In genomic region chr10:119528663-119529237, GRCh38 we compare ENCODE assay signal across 8 cellular contexts. TPM values are rescaled to one million over a fixed set of nuclear protein-coding genes. Genes with fewer than 3 reads are reported as not detected.
DNase-seq lines count a peak whose midpoint lies in the region; TF ChIP-seq lines count a peak whose summit lies in the region.
"Not testable (repeated sequence)": the region's sequence is repeated elsewhere in the genome, so short reads cannot be mapped to it uniquely, and the experiment has no call there.

No MANE protein-coding gene starts in this region.

- peak overlapping the region; percentile 38; the same call in 1 of the 2 replicates for H3K4me2 ChIP-seq in SK-N-SH

- H3K4me1 ChIP-seq in SK-N-SH (ENCODE audit: control insufficient read depth in 1 of 2, insufficient read depth in 2 of 2, low read depth in 1 of 2, low read length in 1 of 2), result peaks cover 9 to 16% of the 10 kb centered on the region in 2 experiments; a peak in 3 of 4 replicates

- DNase-seq in AG09309 (ENCODE audit: low read depth), result peak; percentile 57
- DNase-seq in EL, result peak; percentile 91
- DNase-seq in HT1080 (ENCODE audit: low read depth), result peak; percentile 51
- DNase-seq in SK-N-SH, result not testable (repeated sequence)
- peak; percentile 33 for DNase-seq in amniotic stem cell (lab: John Stamatoyannopoulos, UW)
- peak; percentile 63 for DNase-seq in epithelial cell of esophagus (ENCODE audit: low read depth)
- peak; percentile 57 for DNase-seq in kidney tubule cell (ENCODE audit: low spot score)

- H3K4me3 Mint-ChIP-seq in stimulated activated naive CD8-positive, alpha-beta T cell treated with anti-CD3 and anti-CD28 coated beads, Interleukin-15, Interleukin-2, amounts not matched to agents 100 ng/mL and 50 ng/mL, for 24 hours, result not testable (repeated sequence)

- not testable (repeated sequence) for H3K36me3 ChIP-seq in SK-N-SH (replicated peaks in 1 of 2; ENCODE audit: control insufficient read depth in 1 of 2, insufficient read depth in 2 of 2, low read length in 1 of 2)

- peak overlapping the region; percentile 40 for H3K27ac Mint-ChIP-seq in stimulated activated naive CD8-positive, alpha-beta T cell treated with anti-CD3 and anti-CD28 coated beads, Interleukin-15, Interleukin-2, amounts not matched to agents 100 ng/mL and 50 ng/mL, for 24 hours

- peaks cover 96% of the 10 kb centered on the region for H3K4me1 Mint-ChIP-seq in stimulated activated naive CD8-positive, alpha-beta T cell treated with anti-CD3 and anti-CD28 coated beads, Interleukin-15, Interleukin-2, amounts not matched to agents 100 ng/mL and 50 ng/mL, for 24 hours (ENCODE audit: low read depth)

- H2AFZ ChIP-seq in SK-N-SH (ENCODE audit: low read depth), result not testable (repeated sequence)

- WGBS in SK-N-SH (ENCODE audit: low lambda C conversion rate), result 66% methylated on average over 8 of the region's 8 CpGs

- not testable (repeated sequence) for H3K9me3 Mint-ChIP-seq in stimulated activated naive CD8-positive, alpha-beta T cell treated with anti-CD3 and anti-CD28 coated beads, Interleukin-15, Interleukin-2, amounts not matched to agents 100 ng/mL and 50 ng/mL, for 24 hours

- peaks cover 61% of the 10 kb centered on the region for H3K36me3 Mint-ChIP-seq in stimulated activated naive CD8-positive, alpha-beta T cell treated with anti-CD3 and anti-CD28 coated beads, Interleukin-15, Interleukin-2, amounts not matched to agents 100 ng/mL and 50 ng/mL, for 24 hours (ENCODE audit: low read depth)

- not testable (repeated sequence) for H4K20me1 ChIP-seq in SK-N-SH (ENCODE audit: insufficient read depth)

- not testable (repeated sequence) for H3K27me3 ChIP-seq in SK-N-SH (ENCODE audit: insufficient read depth)

- CTCF ChIA-PET in SK-N-SH (lab: Yijun Ruan, JAX), result interaction anchor here (1.1 kb wide), 1 partner anchor 13 kb away, joined by 3 read pairs; no protein-coding TSS in a partner anchor

- H3K9me2 ChIP-seq in SK-N-SH, result not testable (repeated sequence)

- H3K9ac ChIP-seq in SK-N-SH, result not testable (repeated sequence)

- not testable (repeated sequence) for TF ChIP-seq CTCF in AG09309 (IDR thresholded peaks at IDR 0.05; ENCODE audit: control insufficient read depth, insufficient read depth, low read depth, low read length, missing control alignments); SK-N-SH (IDR thresholded peaks at IDR 0.05); epithelial cell of esophagus (IDR thresholded peaks at IDR 0.05; ENCODE audit: insufficient read depth, low read depth, low read length, missing control alignments)

- not testable (repeated sequence) for TF ChIP-seq RAD21 in SK-N-SH (IDR thresholded peaks at IDR 0.05; ENCODE audit: low read length)

- H3K9me3 ChIP-seq in SK-N-SH, result not testable (repeated sequence)

- peaks cover 20% of the 10 kb centered on the region for H3F3A ChIP-seq in SK-N-SH (replicated peaks; ENCODE audit: insufficient read depth)

- peak overlapping the region in 1 of 2 experiments; percentile 36; a peak in 1 of 4 replicates for H3K27ac ChIP-seq in SK-N-SH (ENCODE audit: low read depth in 2 of 2, low read length in 1 of 2)

- not testable (repeated sequence) for TF ChIP-seq EP300 in SK-N-SH (IDR thresholded peaks at IDR 0.05; ENCODE audit: borderline replicate concordance in 1 of 2, low read depth in 1 of 2, low read length in 1 of 2)

- not testable (repeated sequence) for H3K27me3 Mint-ChIP-seq in stimulated activated naive CD8-positive, alpha-beta T cell treated with anti-CD3 and anti-CD28 coated beads, Interleukin-15, Interleukin-2, amounts not matched to agents 100 ng/mL and 50 ng/mL, for 24 hours

- H3K79me2 ChIP-seq in SK-N-SH (ENCODE audit: insufficient read depth), result peaks cover 57% of the 10 kb centered on the region

- H3K4me3 ChIP-seq in AG09309 (ENCODE audit: control insufficient read depth, low read depth, low read length); SK-N-SH (ENCODE audit: low read depth in 2 of 2, low read length in 1 of 2); epithelial cell of esophagus (ENCODE audit: low read length): not testable (repeated sequence)

- POLR2A ChIA-PET in SK-N-SH (lab: Yijun Ruan, JAX), result not testable (repeated sequence)

TF ChIP-seq in SK-N-SH, 30 proteins besides CTCF, POLR2A, EP300 and RAD21:
- TF ChIP-seq MAX (IDR thresholded peaks at IDR 0.05; ENCODE audit: low read depth) (peak; percentile 50; the same call in 1 of the 2 replicates), TCF12 (IDR thresholded peaks at IDR 0.05) (peak; percentile 43; the same call in 1 of the 2 replicates), FOSL2 (IDR thresholded peaks at IDR 0.05; ENCODE audit: borderline replicate concordance, low read depth) (0 out of 2 replicates have a peak, but pooled peaks have one; percentile 22), NFIC (IDR thresholded peaks at IDR 0.05; ENCODE audit: borderline replicate concordance) (peak; percentile 61)

RNA-seq across cellular contexts. Expression of gene RGS10, which starts 13.8 kb away (rescaled TPM):
- 55.0 and 67.4 TPM in 2 replicates for total RNA-seq in HT1080 (2014; rRNA removed; shearing (Covaris generic))
- 82.1 and 83.1 TPM in 2 replicates for polyA plus RNA-seq in HT1080 (2015; cell fraction: cytosol; rRNA removed)
- 17.9 and 24.6 TPM in 2 replicates for polyA plus RNA-seq in HT1080 (2015; cell fraction: nucleus; rRNA removed)
- polyA plus RNA-seq in SK-N-SH (2012; rRNA removed), result 41.2 and 44.6 TPM in 2 replicates
- polyA plus RNA-seq in SK-N-SH (2012; cell fraction: cytosol; rRNA removed), result 59.4 and 77.8 TPM in 2 replicates
- polyA plus RNA-seq in SK-N-SH (2012; cell fraction: nucleus; rRNA removed), result 9.5 and 11.8 TPM in 2 replicates
